ENCODE assay signal across 2 cellular contexts in the genomic region with DNA sequence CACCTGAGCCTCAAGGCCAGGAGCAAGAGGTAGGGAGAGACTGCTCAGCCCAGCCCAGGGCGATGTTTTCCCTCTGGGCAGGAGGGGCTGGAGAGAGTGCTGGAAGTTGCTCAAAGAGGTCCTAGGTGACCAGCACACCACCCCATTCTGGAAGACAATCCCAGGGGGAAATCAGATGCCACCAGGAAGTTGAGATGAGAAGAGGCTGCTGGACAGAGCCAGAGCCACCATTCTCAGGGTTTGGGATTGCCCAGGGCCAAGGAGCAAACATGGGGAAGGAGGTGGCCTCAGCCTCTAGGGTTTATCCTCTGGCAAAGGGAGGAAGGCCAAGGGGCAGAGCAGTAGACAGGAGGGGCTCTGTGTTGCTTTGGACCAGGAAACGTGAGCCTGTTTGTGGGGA.
A peak's percentile ranks its signal among the peaks of the same experiment; 100 is the strongest.
TF ChIP-seq lines count a peak whose summit lies in the region.

No MANE protein-coding gene starts in this region.

TF ChIP-seq in SK-N-SH, 30 proteins besides CTCF, POLR2A, EP300 and RAD21:
- TF ChIP-seq, protein P1, sequence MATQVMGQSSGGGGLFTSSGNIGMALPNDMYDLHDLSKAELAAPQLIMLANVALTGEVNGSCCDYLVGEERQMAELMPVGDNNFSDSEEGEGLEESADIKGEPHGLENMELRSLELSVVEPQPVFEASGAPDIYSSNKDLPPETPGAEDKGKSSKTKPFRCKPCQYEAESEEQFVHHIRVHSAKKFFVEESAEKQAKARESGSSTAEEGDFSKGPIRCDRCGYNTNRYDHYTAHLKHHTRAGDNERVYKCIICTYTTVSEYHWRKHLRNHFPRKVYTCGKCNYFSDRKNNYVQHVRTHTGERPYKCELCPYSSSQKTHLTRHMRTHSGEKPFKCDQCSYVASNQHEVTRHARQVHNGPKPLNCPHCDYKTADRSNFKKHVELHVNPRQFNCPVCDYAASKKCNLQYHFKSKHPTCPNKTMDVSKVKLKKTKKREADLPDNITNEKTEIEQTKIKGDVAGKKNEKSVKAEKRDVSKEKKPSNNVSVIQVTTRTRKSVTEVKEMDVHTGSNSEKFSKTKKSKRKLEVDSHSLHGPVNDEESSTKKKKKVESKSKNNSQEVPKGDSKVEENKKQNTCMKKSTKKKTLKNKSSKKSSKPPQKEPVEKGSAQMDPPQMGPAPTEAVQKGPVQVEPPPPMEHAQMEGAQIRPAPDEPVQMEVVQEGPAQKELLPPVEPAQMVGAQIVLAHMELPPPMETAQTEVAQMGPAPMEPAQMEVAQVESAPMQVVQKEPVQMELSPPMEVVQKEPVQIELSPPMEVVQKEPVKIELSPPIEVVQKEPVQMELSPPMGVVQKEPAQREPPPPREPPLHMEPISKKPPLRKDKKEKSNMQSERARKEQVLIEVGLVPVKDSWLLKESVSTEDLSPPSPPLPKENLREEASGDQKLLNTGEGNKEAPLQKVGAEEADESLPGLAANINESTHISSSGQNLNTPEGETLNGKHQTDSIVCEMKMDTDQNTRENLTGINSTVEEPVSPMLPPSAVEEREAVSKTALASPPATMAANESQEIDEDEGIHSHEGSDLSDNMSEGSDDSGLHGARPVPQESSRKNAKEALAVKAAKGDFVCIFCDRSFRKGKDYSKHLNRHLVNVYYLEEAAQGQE (IDR thresholded peaks at IDR 0.05; ENCODE audit: low read depth, low read length): peak; percentile 73; the same call in 1 of the 2 replicates
- no peak for TF ChIP-seq FOSL2 (IDR thresholded peaks at IDR 0.05; ENCODE audit: borderline replicate concordance, low read depth)

TF ChIP-seq in SK-N-SH treated with all-trans-retinoic acid at 6 μM for 48 hours, 23 proteins besides CTCF, POLR2A, EP300 and RAD21 (continued from another document):
- TF ChIP-seq, protein P2, sequence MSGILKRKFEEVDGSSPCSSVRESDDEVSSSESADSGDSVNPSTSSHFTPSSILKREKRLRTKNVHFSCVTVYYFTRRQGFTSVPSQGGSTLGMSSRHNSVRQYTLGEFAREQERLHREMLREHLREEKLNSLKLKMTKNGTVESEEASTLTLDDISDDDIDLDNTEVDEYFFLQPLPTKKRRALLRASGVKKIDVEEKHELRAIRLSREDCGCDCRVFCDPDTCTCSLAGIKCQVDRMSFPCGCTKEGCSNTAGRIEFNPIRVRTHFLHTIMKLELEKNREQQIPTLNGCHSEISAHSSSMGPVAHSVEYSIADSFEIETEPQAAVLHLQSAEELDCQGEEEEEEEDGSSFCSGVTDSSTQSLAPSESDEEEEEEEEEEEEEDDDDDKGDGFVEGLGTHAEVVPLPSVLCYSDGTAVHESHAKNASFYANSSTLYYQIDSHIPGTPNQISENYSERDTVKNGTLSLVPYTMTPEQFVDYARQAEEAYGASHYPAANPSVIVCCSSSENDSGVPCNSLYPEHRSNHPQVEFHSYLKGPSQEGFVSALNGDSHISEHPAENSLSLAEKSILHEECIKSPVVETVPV (CRISPR knock-in tag; IDR thresholded peaks at IDR 0.05): no peak
- TF ChIP-seq ZNF70 (CRISPR knock-in tag; IDR thresholded peaks at IDR 0.05) (no peak), BACH2 (CRISPR knock-in tag; IDR thresholded peaks at IDR 0.05; ENCODE audit: borderline replicate concordance) (no peak), CREB5 (CRISPR knock-in tag; IDR thresholded peaks at IDR 0.05; ENCODE audit: low read depth) (no peak)
